In genomic region chr7:23938937-23939552, GRCh38 we compare ENCODE assay signal across 10 cellular contexts.
A peak's percentile ranks its signal among the peaks of the same experiment; 100 is the strongest.
DNase-seq lines count a peak whose midpoint lies in the region; ATAC-seq and TF ChIP-seq lines count a peak whose summit lies in the region.
"Had no signal": no experiment of that assay in that cellular context is flagged by ENCODE, and none has a peak within 500 bp of the region (broad histone marks: within the 10 kb centered on the region; RNA-seq: fewer than 3 reads in every experiment).

No MANE protein-coding gene starts in this region.

- no peaks in the 10 kb centered on the region for H3K9me3 ChIP-seq in Caco-2
- H3K9me3 ChIP-seq: lower lobe of right lung, Peyer's patch had no signal

- H3K27ac ChIP-seq in HL-60 (replicated peaks): no peak overlapping the region
- H3K27ac ChIP-seq: lower lobe of right lung, Peyer's patch had no signal

- H3K4me1 ChIP-seq in Caco-2: no peaks in the 10 kb centered on the region
- H3K4me1 ChIP-seq: lower lobe of right lung, Peyer's patch had no signal

- BruUV-seq in Caco-2 (replicated peaks; lab: Mats Ljungman, UMichigan): no TSS peak

- no peaks in the 10 kb centered on the region for H3K4me1 Mint-ChIP-seq in Caco-2 (ENCODE audit: low read depth, unreplicated experiment)
- H3K4me1 Mint-ChIP-seq in natural killer cell: no peaks in the 10 kb centered on the region

- CTCF ChIA-PET in Caco-2 (lab: Charles Lee): interaction anchor here (0.6 to 1.6 kb wide), 7 partner anchors 30 to 442 kb away, joined by 3 to 11 read pairs (median 4); no protein-coding TSS in a partner anchor

- no peaks in the 10 kb centered on the region for H3K36me3 ChIP-seq in Caco-2 (ENCODE audit: control insufficient read depth, insufficient read depth, low read length)
- H3K36me3 ChIP-seq: lower lobe of right lung, Peyer's patch had no signal

- intact Hi-C loops in Caco-2 (cut with micrococcal nuclease; ENCODE audit: unreplicated experiment): loop anchor here (5.0 to 10.0 kb wide), 2 partner anchors 178 to 726 kb away; no protein-coding TSS in a partner anchor
- intact Hi-C loops in natural killer cell (cut with micrococcal nuclease): loop anchor here (10.0 kb wide), 1 partner anchor 46 kb away; no protein-coding TSS in a partner anchor
- intact Hi-C loops in cardiac septum (cut with DNase I): no loop called here

- peak; percentile 52 for ATAC-seq in GM18870 (IDR thresholded peaks at IDR 0.05; ENCODE audit: unreplicated experiment)
- ATAC-seq in natural killer cell: no peak

- TF ChIP-seq CTCF in Caco-2 (IDR thresholded peaks at IDR 0.05; ENCODE audit: insufficient read depth in 1 of 2, low read depth in 1 of 2, low read length in 1 of 2, severe bottlenecking in 1 of 2, unreplicated experiment in 1 of 2): peak; percentile 65 to 83
- TF ChIP-seq CTCF in HL-60 (IDR thresholded peaks at IDR 0.05; ENCODE audit: insufficient read depth, low read length): peak; percentile 29
- peak; percentile 64 for TF ChIP-seq CTCF in foreskin fibroblast (IDR thresholded peaks at IDR 0.05; ENCODE audit: low read depth, low read length)
- no peak for TF ChIP-seq CTCF in natural killer cell (IDR thresholded peaks at IDR 0.05)

- H3K27me3 ChIP-seq in Caco-2 (replicated peaks; ENCODE audit: control insufficient read depth, insufficient read depth, low read length) (no peaks in the 10 kb centered on the region), HL-60 (ENCODE audit: insufficient read depth, poor library complexity, severe bottlenecking) (no peaks in the 10 kb centered on the region)
- H3K27me3 ChIP-seq: Peyer's patch had no signal

- H3K36me3 Mint-ChIP-seq in Caco-2 (ENCODE audit: insufficient read depth, unreplicated experiment) (no peaks in the 10 kb centered on the region), natural killer cell (no peaks in the 10 kb centered on the region)

- H3K4me3 ChIP-seq in Caco-2 (ENCODE audit: low read depth, low read length) (no peak overlapping the region), HL-60 (replicated peaks; ENCODE audit: insufficient read depth, low read length) (no peak overlapping the region), foreskin fibroblast (ENCODE audit: low read depth in 1 of 2, low read length in 2 of 2) (no peak overlapping the region)
- H3K4me3 ChIP-seq: lower lobe of right lung, Peyer's patch had no signal

- H3K27ac Mint-ChIP-seq in Caco-2 (ENCODE audit: unreplicated experiment) (no peak overlapping the region), natural killer cell (no peak overlapping the region)

- DNase-seq in Caco-2 (peak; percentile 62 to 63), HL-60 (ENCODE audit: low read depth in 1 of 2, low spot score in 1 of 2) (peak in 1 of 2 experiments; percentile 24), RKO (ENCODE audit: low spot score) (peak; percentile 65), foreskin fibroblast (peak; percentile 21), natural killer cell (no peak), cardiac septum (ENCODE audit: low spot score) (no peak), NCI-H2227 (lab: John Stamatoyannopoulos, UW; ENCODE audit: unreplicated experiment) (no peak)
- DNase-seq: lower lobe of right lung had no signal

- no peaks in the 10 kb centered on the region for H3K9me3 Mint-ChIP-seq in Caco-2 (ENCODE audit: unreplicated experiment)
- peaks cover 0 to 2% of the 10 kb centered on the region in 2 donors for H3K9me3 Mint-ChIP-seq in natural killer cell

- POLR2A ChIA-PET in Caco-2 (lab: Charles Lee): interaction anchor here (0.6 kb wide), 1 partner anchor 218 kb away, joined by 3 read pairs; no protein-coding TSS in a partner anchor

- H3K4me3 Mint-ChIP-seq in Caco-2 (ENCODE audit: unreplicated experiment) (no peak overlapping the region), natural killer cell (no peak overlapping the region)

- peaks cover 19% of the 10 kb centered on the region for H3K27me3 Mint-ChIP-seq in Caco-2 (ENCODE audit: insufficient read depth, unreplicated experiment)
- peaks cover 24 to 28% of the 10 kb centered on the region in 2 donors for H3K27me3 Mint-ChIP-seq in natural killer cell (ENCODE audit: low read depth in 2 of 2)

Comparison
In these comparisons a context has a peak if more than half of its experiments do, and no peak if none do; other contexts are left out.
1. DNase-seq: peak in Caco-2 (2 of 2), RKO (single experiment) and foreskin fibroblast (2 of 2); none in natural killer cell (single experiment), cardiac septum (single experiment) and NCI-H2227 (single experiment).